In the genomic region with DNA sequence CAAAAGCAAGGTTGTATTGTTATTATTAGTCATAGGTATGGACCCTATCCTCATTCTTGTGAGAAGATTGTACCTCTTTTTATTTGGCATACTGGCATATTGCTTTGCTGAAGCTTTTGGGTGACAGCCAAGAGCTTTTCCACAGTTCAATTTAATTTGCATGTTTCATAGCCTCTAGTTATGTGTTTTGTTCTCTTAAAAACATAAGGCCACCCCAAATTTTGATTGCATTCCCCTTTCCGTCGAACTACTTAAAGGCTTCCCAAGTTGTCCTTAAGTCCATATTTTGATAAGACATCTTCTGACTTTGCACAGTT, we compare ENCODE assay signal across 8 cellular contexts. TPM values are rescaled to one million over a fixed set of nuclear protein-coding genes. Genes with fewer than 3 reads are reported as not detected.
DNase-seq lines count a peak whose midpoint lies in the region; ATAC-seq and TF ChIP-seq lines count a peak whose summit lies in the region.

No MANE protein-coding gene starts in this region.

- no peaks in the 10 kb centered on the region for H3K9me3 Mint-ChIP-seq in activated CD4-positive, alpha-beta T cell treated with anti-CD3 and anti-CD28 coated beads, Interleukin-2, amount 10 ng/mL, durations not matched to agents 24 days and 14 days
- no peaks in the 10 kb centered on the region for H3K9me3 Mint-ChIP-seq in WTC11

- POLR2A ChIA-PET in WTC11 (lab: Charles Lee): no interaction called here

- no peaks in the 10 kb centered on the region for H3K36me3 ChIP-seq in iPS-15b (ENCODE audit: control insufficient read depth, insufficient read depth, low read length)
- no peaks in the 10 kb centered on the region for H3K36me3 ChIP-seq in stomach smooth muscle (ENCODE audit: control insufficient read depth in 2 of 2, insufficient read depth in 2 of 2, low read length in 2 of 2)

- ATAC-seq in WTC11 (no peak), GM18861 (IDR thresholded peaks at IDR 0.05; ENCODE audit: unreplicated experiment) (no peak)

- peaks cover 8% of the 10 kb centered on the region for H3K27me3 Mint-ChIP-seq in activated CD4-positive, alpha-beta T cell treated with anti-CD3 and anti-CD28 coated beads, Interleukin-2, amount 10 ng/mL, durations not matched to agents 24 days and 14 days
- H3K27me3 Mint-ChIP-seq in WTC11 (ENCODE audit: low read depth): no peaks in the 10 kb centered on the region

- intact Hi-C loops in activated CD4-positive, alpha-beta T cell treated with anti-CD3 and anti-CD28 coated beads, Interleukin-2, amount 10 ng/mL, durations not matched to agents 24 days and 14 days (cut with micrococcal nuclease): loop anchor here (2.0 to 5.0 kb wide), 4 partner anchors 67 to 369 kb away; a partner anchor contains a TSS

- H3K9ac ChIP-seq in iPS-15b (ENCODE audit: low read depth, low read length): no peak overlapping the region
- H3K9ac ChIP-seq in stomach smooth muscle (ENCODE audit: low read length in 2 of 2): no peak overlapping the region

- H3K4me1 Mint-ChIP-seq in activated CD4-positive, alpha-beta T cell treated with anti-CD3 and anti-CD28 coated beads, Interleukin-2, amount 10 ng/mL, durations not matched to agents 24 days and 14 days: peaks cover 29% of the 10 kb centered on the region
- H3K4me1 Mint-ChIP-seq in WTC11: peaks cover 25% of the 10 kb centered on the region

- no peak overlapping the region for H3K27ac Mint-ChIP-seq in activated CD4-positive, alpha-beta T cell treated with anti-CD3 and anti-CD28 coated beads, Interleukin-2, amount 10 ng/mL, durations not matched to agents 24 days and 14 days
- no peak overlapping the region for H3K27ac Mint-ChIP-seq in WTC11

- H3K4me3 ChIP-seq in iPS-15b (ENCODE audit: low read depth, low read length) (peak overlapping the region; percentile 92), stomach smooth muscle (ENCODE audit: low read length in 2 of 2) (peak overlapping the region; percentile 79 to 84)

- peak overlapping the region; percentile 88 for H3K4me3 Mint-ChIP-seq in activated CD4-positive, alpha-beta T cell treated with anti-CD3 and anti-CD28 coated beads, Interleukin-2, amount 10 ng/mL, durations not matched to agents 24 days and 14 days
- peak overlapping the region; percentile 87 for H3K4me3 Mint-ChIP-seq in WTC11

- peaks cover 9% of the 10 kb centered on the region for H3K4me1 ChIP-seq in iPS-15b (ENCODE audit: control insufficient read depth, insufficient read depth, low read length)
- peaks cover 2% of the 10 kb centered on the region for H3K4me1 ChIP-seq in stomach smooth muscle (ENCODE audit: control insufficient read depth, insufficient read depth, low read length)

- H3K9me3 ChIP-seq in iPS-15b (ENCODE audit: control insufficient read depth, insufficient read depth, low read length) (no peaks in the 10 kb centered on the region), stomach smooth muscle (ENCODE audit: control insufficient read depth in 2 of 2, low read length in 2 of 2) (no peaks in the 10 kb centered on the region)

- no peak for DNase-seq in activated CD4-positive, alpha-beta T cell treated with anti-CD3 and anti-CD28 coated beads, Interleukin-2, amount 10 ng/mL, durations not matched to agents 24 days and 14 days
- no peak for DNase-seq in activated CD4-positive, alpha-beta T cell treated with anti-CD3 and anti-CD28 coated beads, Interleukin-2, amount 50 U/mL, for 1 hour
- DNase-seq in WTC11 (ENCODE audit: low spot score) (no peak), kidney glomerular epithelial cell (lab: John Stamatoyannopoulos, UW) (no peak), NCI-H2107 (lab: John Stamatoyannopoulos, UW) (no peak)

- TF ChIP-seq CTCF in WTC11 (IDR thresholded peaks at IDR 0.05): no peak

- H3K36me3 Mint-ChIP-seq in activated CD4-positive, alpha-beta T cell treated with anti-CD3 and anti-CD28 coated beads, Interleukin-2, amount 10 ng/mL, durations not matched to agents 24 days and 14 days (ENCODE audit: low read depth): no peaks in the 10 kb centered on the region
- no peaks in the 10 kb centered on the region for H3K36me3 Mint-ChIP-seq in WTC11

- CTCF ChIA-PET in WTC11 (lab: Charles Lee): interaction anchor here (1.3 kb wide), 1 partner anchor 140 kb away, joined by 5 read pairs; no protein-coding TSS in a partner anchor

- no peak overlapping the region for H3K27ac ChIP-seq in stomach smooth muscle (ENCODE audit: low read length)

- H3K27me3 ChIP-seq in iPS-15b (ENCODE audit: control insufficient read depth, insufficient read depth, low read length): no peaks in the 10 kb centered on the region
- H3K27me3 ChIP-seq in stomach smooth muscle (ENCODE audit: control insufficient read depth in 1 of 2, insufficient read depth in 2 of 2, low read length in 2 of 2): no peaks in the 10 kb centered on the region

TF ChIP-seq in WTC11, 78 proteins besides CTCF, POLR2A, EP300 and RAD21:
- TF ChIP-seq JUN (CRISPR knock-in tag; IDR thresholded peaks at IDR 0.05) (no peak), GRHL2 (CRISPR knock-in tag; IDR thresholded peaks at IDR 0.05; ENCODE audit: insufficient replicate concordance, severe bottlenecking) (no peak), NFYB (CRISPR knock-in tag; conservative IDR thresholded peaks at IDR 0.05; ENCODE audit: low read depth) (no peak)
- TF ChIP-seq, protein P1, sequence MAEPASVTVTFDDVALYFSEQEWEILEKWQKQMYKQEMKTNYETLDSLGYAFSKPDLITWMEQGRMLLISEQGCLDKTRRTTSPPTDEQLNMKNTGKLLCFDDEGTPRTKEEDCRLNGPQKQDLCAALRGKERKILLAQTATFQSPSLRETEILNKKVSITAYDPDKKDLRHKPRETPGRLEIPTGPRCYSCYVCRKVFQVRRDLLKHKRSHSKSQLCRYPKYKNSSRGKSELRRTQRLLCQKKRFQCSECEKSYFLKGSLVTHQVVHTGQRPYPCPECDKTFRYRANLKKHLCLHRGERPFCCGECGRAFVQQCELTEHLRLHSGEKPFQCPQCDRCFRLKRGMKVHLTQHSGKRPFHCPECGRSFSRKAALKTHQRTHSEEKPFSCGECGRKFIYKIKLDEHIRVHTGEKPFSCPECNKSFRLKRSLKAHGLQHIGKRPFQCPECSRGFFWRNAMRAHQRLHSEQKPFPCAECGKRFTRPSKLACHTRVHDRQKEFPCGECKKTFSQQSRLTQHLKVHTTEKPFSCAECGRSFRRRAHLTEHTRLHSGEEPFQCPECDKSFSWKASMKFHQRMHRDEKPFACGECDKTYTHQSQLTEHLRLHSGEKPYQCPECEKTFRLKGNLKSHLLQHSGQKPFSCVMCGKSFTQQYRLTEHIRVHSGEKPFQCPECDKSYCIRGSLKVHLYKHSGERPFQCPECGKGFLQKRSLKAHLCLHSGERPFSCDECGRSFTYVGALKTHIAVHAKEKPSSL (CRISPR knock-in tag; conservative IDR thresholded peaks at IDR 0.05): no peak
- TF ChIP-seq, protein P2, sequence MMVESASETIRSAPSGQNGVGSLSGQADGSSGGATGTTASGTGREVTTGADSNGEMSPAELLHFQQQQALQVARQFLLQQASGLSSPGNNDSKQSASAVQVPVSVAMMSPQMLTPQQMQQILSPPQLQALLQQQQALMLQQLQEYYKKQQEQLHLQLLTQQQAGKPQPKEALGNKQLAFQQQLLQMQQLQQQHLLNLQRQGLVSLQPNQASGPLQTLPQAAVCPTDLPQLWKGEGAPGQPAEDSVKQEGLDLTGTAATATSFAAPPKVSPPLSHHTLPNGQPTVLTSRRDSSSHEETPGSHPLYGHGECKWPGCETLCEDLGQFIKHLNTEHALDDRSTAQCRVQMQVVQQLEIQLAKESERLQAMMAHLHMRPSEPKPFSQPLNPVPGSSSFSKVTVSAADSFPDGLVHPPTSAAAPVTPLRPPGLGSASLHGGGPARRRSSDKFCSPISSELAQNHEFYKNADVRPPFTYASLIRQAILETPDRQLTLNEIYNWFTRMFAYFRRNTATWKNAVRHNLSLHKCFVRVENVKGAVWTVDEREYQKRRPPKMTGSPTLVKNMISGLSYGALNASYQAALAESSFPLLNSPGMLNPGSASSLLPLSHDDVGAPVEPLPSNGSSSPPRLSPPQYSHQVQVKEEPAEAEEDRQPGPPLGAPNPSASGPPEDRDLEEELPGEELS (CRISPR knock-in tag; IDR thresholded peaks at IDR 0.05): no peak
TF ChIP-seq in WTC11: peak in this region for 0.

RNA-seq across cellular contexts. Expression of a gene that starts 1.6 kb away (rescaled TPM):
- 13.5 and 15.9 TPM in 2 replicates for total RNA-seq in activated CD4-positive, alpha-beta T cell treated with anti-CD3 and anti-CD28 coated beads, Interleukin-2, amount 10 ng/mL, durations not matched to agents 24 days and 14 days
- 36.5 to 41.4 TPM (median 37.2 TPM) in 3 replicates for total RNA-seq in WTC11 (2021)
